17 cellular contexts compared by ENCODE assay signal in the genomic region with DNA sequence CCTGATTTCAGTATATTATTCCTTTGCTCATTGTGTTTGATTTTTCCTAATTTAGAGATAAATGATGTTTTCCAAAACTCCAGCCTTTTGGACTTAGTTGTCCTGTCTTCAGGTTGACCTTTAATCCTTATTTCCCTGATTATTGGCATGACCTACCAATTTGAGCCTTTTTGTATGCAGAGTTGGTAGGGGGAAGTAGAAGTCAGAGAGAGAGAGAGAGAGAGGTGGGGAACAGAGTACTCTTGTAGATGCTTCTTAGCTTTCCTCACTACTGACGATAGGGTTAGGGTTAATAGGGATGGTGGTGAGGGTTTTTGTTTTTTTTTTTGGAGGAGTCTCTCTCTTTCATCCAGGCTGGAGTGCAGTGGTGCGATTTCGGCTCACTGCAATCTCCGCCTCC. TPM values are rescaled to one million over a fixed set of nuclear protein-coding genes. Genes with fewer than 3 reads are reported as not detected.
DNase-seq lines count a peak whose midpoint lies in the region; ATAC-seq and TF ChIP-seq lines count a peak whose summit lies in the region.
"Had no signal": no experiment of that assay in that cellular context is flagged by ENCODE, and none has a peak within 500 bp of the region (broad histone marks: within the 10 kb centered on the region; RNA-seq: fewer than 3 reads in every experiment).

No MANE protein-coding gene starts in this region.

- H3K4me1 ChIP-seq in GM23338 (ENCODE audit: insufficient read depth) = no peaks in the 10 kb centered on the region
- peaks cover 0 to 9% (median 3%) of the 10 kb centered on the region in 4 donors for H3K4me1 ChIP-seq in right lobe of liver
- no peaks in the 10 kb centered on the region for H3K4me1 ChIP-seq in neural progenitor cell
- H3K4me1 ChIP-seq in Caco-2 = peaks cover 8% of the 10 kb centered on the region
- peaks cover 12% of the 10 kb centered on the region for H3K4me1 ChIP-seq in ovary (ENCODE audit: insufficient read depth)
- H3K4me1 ChIP-seq: BLaER1 had no signal

- H3K4me3 ChIP-seq in GM23338 (no peak overlapping the region), right lobe of liver (no peak overlapping the region), neural progenitor cell (no peak overlapping the region), Caco-2 (ENCODE audit: low read depth, low read length) (no peak overlapping the region), ovary (no peak overlapping the region)
- H3K4me3 ChIP-seq: BLaER1 had no signal

- TF ChIP-seq POLR2A in right lobe of liver (IDR thresholded peaks at IDR 0.05) (no peak), ovary (IDR thresholded peaks at IDR 0.05) (no peak)

- H3K27me3 Mint-ChIP-seq in GM23338 (ENCODE audit: insufficient read depth, low read depth, poor library complexity) (peaks cover 3% of the 10 kb centered on the region), neural progenitor cell (ENCODE audit: insufficient read depth, low read depth) (no peaks in the 10 kb centered on the region), Caco-2 (ENCODE audit: insufficient read depth, unreplicated experiment) (no peaks in the 10 kb centered on the region)

- no peak for TF ChIP-seq EP300 in ovary (IDR thresholded peaks at IDR 0.05)

- CTCF ChIA-PET in Caco-2 (lab: Charles Lee) = interaction anchor here (0.7 kb wide), 1 partner anchor 132 kb away, joined by 4 read pairs; no protein-coding TSS in a partner anchor

- H3K27ac ChIP-seq in GM23338 (ENCODE audit: low read depth) = no peak overlapping the region
- no peak overlapping the region for H3K27ac ChIP-seq in right lobe of liver
- H3K27ac ChIP-seq in neural progenitor cell = no peak overlapping the region
- H3K27ac ChIP-seq in ovary = no peak overlapping the region
- H3K27ac ChIP-seq: 22Rv1, BLaER1 had no signal

- intact Hi-C loops in right lobe of liver (cut with DNase I) (no loop called here), Caco-2 (cut with micrococcal nuclease; ENCODE audit: unreplicated experiment) (no loop called here), ovary (cut with DNase I) (no loop called here)

- H3K27me3 ChIP-seq in GM23338 (ENCODE audit: insufficient read depth) (no peaks in the 10 kb centered on the region), right lobe of liver (no peaks in the 10 kb centered on the region), neural progenitor cell (no peaks in the 10 kb centered on the region), Caco-2 (replicated peaks; ENCODE audit: control insufficient read depth, insufficient read depth, low read length) (no peaks in the 10 kb centered on the region), ovary (no peaks in the 10 kb centered on the region)
- H3K27me3 ChIP-seq: BLaER1 had no signal

- 0 out of 3 replicates have a peak, but pooled peaks have one; percentile 25 for ATAC-seq in GM23338
- ATAC-seq in right lobe of liver = peak in 3 of 4 donors; percentile 29 to 53 (median 46)

- H3K36me3 Mint-ChIP-seq in GM23338 (ENCODE audit: low read depth) (peaks cover 5% of the 10 kb centered on the region; the same call in 2 of the 3 replicates), neural progenitor cell (peaks cover 19% of the 10 kb centered on the region), Caco-2 (ENCODE audit: insufficient read depth, unreplicated experiment) (no peaks in the 10 kb centered on the region)

- H4K20me1 ChIP-seq in GM23338 (replicated peaks; ENCODE audit: insufficient read depth) (0 out of 2 replicates have a peak, but pooled peaks cover 3% of the 10 kb centered on the region), neural progenitor cell (ENCODE audit: low read depth) (no peaks in the 10 kb centered on the region)

- peaks cover 7% of the 10 kb centered on the region for H3K4me1 Mint-ChIP-seq in GM23338
- peaks cover 19% of the 10 kb centered on the region for H3K4me1 Mint-ChIP-seq in neural progenitor cell
- peaks cover 26% of the 10 kb centered on the region for H3K4me1 Mint-ChIP-seq in Caco-2 (ENCODE audit: low read depth, unreplicated experiment)

- H3K9me3 Mint-ChIP-seq in GM23338 (no peaks in the 10 kb centered on the region), neural progenitor cell (no peaks in the 10 kb centered on the region), Caco-2 (ENCODE audit: unreplicated experiment) (no peaks in the 10 kb centered on the region)
- H3K9me3 Mint-ChIP-seq: HFFc6 had no signal

- H3K27ac Mint-ChIP-seq in GM23338 (peak overlapping the region; percentile 68; the same call in 1 of the 2 replicates), neural progenitor cell (peak overlapping the region; percentile 50), Caco-2 (ENCODE audit: unreplicated experiment) (no peak overlapping the region)

- no peak for TF ChIP-seq CTCF in GM23338 (conservative IDR thresholded peaks at IDR 0.05; ENCODE audit: low read depth in 2 of 2)
- TF ChIP-seq CTCF in right lobe of liver (IDR thresholded peaks at IDR 0.05) = no peak
- no peak for TF ChIP-seq CTCF in neural progenitor cell (IDR thresholded peaks at IDR 0.05)
- no peak for TF ChIP-seq CTCF in Caco-2 (IDR thresholded peaks at IDR 0.05; ENCODE audit: insufficient read depth in 1 of 2, low read depth in 1 of 2, low read length in 1 of 2, severe bottlenecking in 1 of 2, unreplicated experiment in 1 of 2)
- TF ChIP-seq CTCF in ovary (IDR thresholded peaks at IDR 0.05) = no peak

- H3K36me3 ChIP-seq in GM23338 (ENCODE audit: insufficient read depth) = no peaks in the 10 kb centered on the region
- peaks cover 0 to 24% (median 5%) of the 10 kb centered on the region in 4 donors for H3K36me3 ChIP-seq in right lobe of liver
- peaks cover 6% of the 10 kb centered on the region for H3K36me3 ChIP-seq in neural progenitor cell
- H3K36me3 ChIP-seq in Caco-2 (ENCODE audit: control insufficient read depth, insufficient read depth, low read length) = no peaks in the 10 kb centered on the region; the same call in 1 of the 2 replicates
- H3K36me3 ChIP-seq in ovary = no peaks in the 10 kb centered on the region

- no peaks in the 10 kb centered on the region for H3K9me2 ChIP-seq in GM23338 (ENCODE audit: insufficient read depth)

- no peak overlapping the region for H3K9ac ChIP-seq in neural progenitor cell
- H3K9ac ChIP-seq: BLaER1 had no signal

- WGBS in right lobe of liver (ENCODE audit: insufficient coverage, low coverage, low lambda C conversion rate, missing lambda C conversion rate) = 73% methylated on average over 2 of the region's 4 CpGs
- 96% methylated on average over 4 of the region's 4 CpGs for WGBS in ovary, 3 donors

- no peak overlapping the region for H3K4me2 ChIP-seq in GM23338
- H3K4me2 ChIP-seq in neural progenitor cell = no peak overlapping the region
- H3K4me2 ChIP-seq: BLaER1 had no signal

- no peaks in the 10 kb centered on the region for H3F3A ChIP-seq in GM23338 (replicated peaks; ENCODE audit: low read depth)
- H3F3A ChIP-seq in neural progenitor cell (ENCODE audit: low read depth) = no peaks in the 10 kb centered on the region

- no peak overlapping the region for H2AFZ ChIP-seq in GM23338
- H2AFZ ChIP-seq in neural progenitor cell (replicated peaks) = no peak overlapping the region

- H3K79me2 ChIP-seq in GM23338 (replicated peaks; ENCODE audit: insufficient read depth) = no peaks in the 10 kb centered on the region; the same call in 1 of the 2 replicates
- H3K79me2 ChIP-seq in neural progenitor cell (ENCODE audit: low read depth) = peaks cover 12% of the 10 kb centered on the region

- H3K9me3 ChIP-seq in right lobe of liver = no peaks in the 10 kb centered on the region
- no peaks in the 10 kb centered on the region for H3K9me3 ChIP-seq in neural progenitor cell (ENCODE audit: low read depth)
- no peaks in the 10 kb centered on the region for H3K9me3 ChIP-seq in Caco-2
- no peaks in the 10 kb centered on the region for H3K9me3 ChIP-seq in ovary
- H3K9me3 ChIP-seq: BLaER1 had no signal

- peak; percentile 44 for DNase-seq in DMS53 (lab: John Stamatoyannopoulos, UW)
- DNase-seq in DMS53 treated with DMSO at 0.1 percent for 48 hours (lab: John Stamatoyannopoulos, UW; ENCODE audit: unreplicated experiment) = no peak
- DNase-seq in GM23338 (ENCODE audit: low spot score) = no peak
- DNase-seq in right lobe of liver = no peak
- DNase-seq in neural progenitor cell (ENCODE audit: low spot score) = no peak
- DNase-seq in LoVo (ENCODE audit: low spot score) = no peak
- DNase-seq in Caco-2 = no peak
- DNase-seq in ovary = no peak
- DNase-seq: AML-193, Calu3, DMS 273 treated with DMSO at 0.1 percent for 48 hours, DMS79 treated with DMSO at 0.1 percent for 48 hours, EL, HCEC 1CT, HFFc6 had no signal

- BruUV-seq in Caco-2 (replicated peaks; lab: Mats Ljungman, UMichigan) = no TSS peak

- POLR2A ChIA-PET in Caco-2 (lab: Charles Lee) = no interaction called here

- H3K4me3 Mint-ChIP-seq in GM23338 (no peak overlapping the region), neural progenitor cell (no peak overlapping the region), Caco-2 (ENCODE audit: unreplicated experiment) (no peak overlapping the region)
- H3K4me3 Mint-ChIP-seq: HFFc6 had no signal

TF ChIP-seq in GM23338, 12 proteins besides CTCF, POLR2A, EP300 and RAD21 (continues in another document):
- TF ChIP-seq CREB1 (CRISPR knock-in tag; IDR thresholded peaks at IDR 0.05; ENCODE audit: low read depth) (no peak), EZH2 (IDR thresholded peaks at IDR 0.05; ENCODE audit: low read depth, unreplicated experiment) (no peak), STAT1 (IDR thresholded peaks at IDR 0.05; ENCODE audit: unreplicated experiment) (no peak), POLR2AphosphoS5 (IDR thresholded peaks at IDR 0.05; ENCODE audit: low read depth) (no peak), NANOG (IDR thresholded peaks at IDR 0.05; ENCODE audit: borderline replicate concordance) (no peak), ZNF331 (CRISPR knock-in tag; IDR thresholded peaks at IDR 0.05; ENCODE audit: low read depth) (no peak), ZNF114 (CRISPR knock-in tag; IDR thresholded peaks at IDR 0.05) (no peak)
- TF ChIP-seq, protein P1, sequence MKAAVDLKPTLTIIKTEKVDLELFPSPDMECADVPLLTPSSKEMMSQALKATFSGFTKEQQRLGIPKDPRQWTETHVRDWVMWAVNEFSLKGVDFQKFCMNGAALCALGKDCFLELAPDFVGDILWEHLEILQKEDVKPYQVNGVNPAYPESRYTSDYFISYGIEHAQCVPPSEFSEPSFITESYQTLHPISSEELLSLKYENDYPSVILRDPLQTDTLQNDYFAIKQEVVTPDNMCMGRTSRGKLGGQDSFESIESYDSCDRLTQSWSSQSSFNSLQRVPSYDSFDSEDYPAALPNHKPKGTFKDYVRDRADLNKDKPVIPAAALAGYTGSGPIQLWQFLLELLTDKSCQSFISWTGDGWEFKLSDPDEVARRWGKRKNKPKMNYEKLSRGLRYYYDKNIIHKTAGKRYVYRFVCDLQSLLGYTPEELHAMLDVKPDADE (IDR thresholded peaks at IDR 0.05) = no peak

RNA-seq across cellular contexts. Expression of gene TBC1D15, which starts 38.6 kb away (rescaled TPM):
- 34.1 and 35.9 TPM in 2 replicates for total RNA-seq in GM23338 (2014; rRNA removed; shearing (Covaris generic))
- polyA plus RNA-seq in GM23338 (2016; fragmentation: Nextera tagmentation; extraction: Ambion mirVana) (19.9 and 27.0 TPM in 2 replicates), ovary (10 to 100 TPM; 30.4 to 34.5 TPM)
- total RNA-seq in right lobe of liver (10 to 100 TPM; 15.6 to 36.5 (median 25.5) TPM), neural progenitor cell (ENCODE audit: low replicate concordance) (27.8 and 39.4 TPM in 2 replicates), Caco-2 (2022) (27.1 and 31.3 TPM in 2 replicates), ovary (10 to 100 TPM; 37.8 to 49.3 (median 41.2) TPM)
